1 cellular context compared by ENCODE assay signal in the genomic region with DNA sequence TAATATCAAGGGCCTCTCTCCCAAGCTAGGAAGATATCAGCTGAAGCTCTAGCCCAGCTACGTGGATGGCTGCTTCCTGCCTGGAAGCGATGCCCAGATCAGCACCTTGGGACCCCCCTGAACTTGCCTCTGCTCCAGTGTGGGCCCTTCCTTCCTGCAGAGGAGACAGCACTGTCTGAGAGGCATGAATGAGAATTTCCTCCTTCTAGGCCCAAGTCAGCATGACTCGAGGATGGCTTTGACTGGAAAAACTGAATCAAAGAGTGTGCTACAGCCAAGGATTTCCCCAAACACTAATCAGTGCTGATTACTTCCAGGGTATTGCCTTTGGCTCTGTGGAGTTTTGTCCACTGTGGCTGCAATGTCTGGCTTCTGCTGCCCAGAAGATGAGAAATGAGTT.
TF ChIP-seq lines count a peak whose summit lies in the region.

No MANE protein-coding gene starts in this region.

TF ChIP-seq in HepG2, 621 proteins besides CTCF, POLR2A, EP300 and RAD21:
- no peak for TF ChIP-seq ISL2 (CRISPR knock-in tag; IDR thresholded peaks at IDR 0.05)
- TF ChIP-seq ZBTB21 (CRISPR knock-in tag; IDR thresholded peaks at IDR 0.05): no peak
- TF ChIP-seq, protein P1, sequence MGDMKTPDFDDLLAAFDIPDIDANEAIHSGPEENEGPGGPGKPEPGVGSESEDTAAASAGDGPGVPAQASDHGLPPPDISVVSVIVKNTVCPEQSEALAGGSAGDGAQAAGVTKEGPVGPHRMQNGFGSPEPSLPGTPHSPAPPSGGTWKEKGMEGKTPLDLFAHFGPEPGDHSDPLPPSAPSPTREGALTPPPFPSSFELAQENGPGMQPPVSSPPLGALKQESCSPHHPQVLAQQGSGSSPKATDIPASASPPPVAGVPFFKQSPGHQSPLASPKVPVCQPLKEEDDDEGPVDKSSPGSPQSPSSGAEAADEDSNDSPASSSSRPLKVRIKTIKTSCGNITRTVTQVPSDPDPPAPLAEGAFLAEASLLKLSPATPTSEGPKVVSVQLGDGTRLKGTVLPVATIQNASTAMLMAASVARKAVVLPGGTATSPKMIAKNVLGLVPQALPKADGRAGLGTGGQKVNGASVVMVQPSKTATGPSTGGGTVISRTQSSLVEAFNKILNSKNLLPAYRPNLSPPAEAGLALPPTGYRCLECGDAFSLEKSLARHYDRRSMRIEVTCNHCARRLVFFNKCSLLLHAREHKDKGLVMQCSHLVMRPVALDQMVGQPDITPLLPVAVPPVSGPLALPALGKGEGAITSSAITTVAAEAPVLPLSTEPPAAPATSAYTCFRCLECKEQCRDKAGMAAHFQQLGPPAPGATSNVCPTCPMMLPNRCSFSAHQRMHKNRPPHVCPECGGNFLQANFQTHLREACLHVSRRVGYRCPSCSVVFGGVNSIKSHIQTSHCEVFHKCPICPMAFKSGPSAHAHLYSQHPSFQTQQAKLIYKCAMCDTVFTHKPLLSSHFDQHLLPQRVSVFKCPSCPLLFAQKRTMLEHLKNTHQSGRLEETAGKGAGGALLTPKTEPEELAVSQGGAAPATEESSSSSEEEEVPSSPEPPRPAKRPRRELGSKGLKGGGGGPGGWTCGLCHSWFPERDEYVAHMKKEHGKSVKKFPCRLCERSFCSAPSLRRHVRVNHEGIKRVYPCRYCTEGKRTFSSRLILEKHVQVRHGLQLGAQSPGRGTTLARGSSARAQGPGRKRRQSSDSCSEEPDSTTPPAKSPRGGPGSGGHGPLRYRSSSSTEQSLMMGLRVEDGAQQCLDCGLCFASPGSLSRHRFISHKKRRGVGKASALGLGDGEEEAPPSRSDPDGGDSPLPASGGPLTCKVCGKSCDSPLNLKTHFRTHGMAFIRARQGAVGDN (CRISPR knock-in tag; IDR thresholded peaks at IDR 0.05): peak; percentile 8; the same call in 1 of the 2 replicates
- no peak for TF ChIP-seq ATM (IDR thresholded peaks at IDR 0.05; ENCODE audit: borderline replicate concordance)
